Comparison of ENCODE assay signal across 1 cellular context in the genomic region with DNA sequence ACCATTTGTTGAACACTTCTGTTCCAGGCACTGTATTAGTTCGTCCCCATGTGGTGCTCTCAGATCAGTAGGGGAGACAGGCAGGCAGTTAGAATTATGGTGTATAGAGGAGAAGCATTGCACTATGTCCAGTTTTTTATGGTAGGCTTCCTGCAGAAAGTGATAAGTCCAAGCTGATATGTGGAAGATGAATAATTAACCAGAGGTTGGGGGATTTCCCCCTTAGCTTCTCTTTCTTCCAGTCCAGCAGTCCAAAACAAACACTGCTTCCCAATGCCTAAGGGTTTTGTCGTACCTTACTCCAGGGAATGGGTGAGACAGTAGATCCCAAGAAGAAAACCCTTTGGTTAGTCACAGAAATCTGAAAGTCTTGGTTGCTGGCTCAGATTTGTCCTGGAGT.
TF ChIP-seq lines count a peak whose summit lies in the region.

No MANE protein-coding gene starts in this region.

TF ChIP-seq in HepG2, 621 proteins besides CTCF, POLR2A, EP300 and RAD21:
- TF ChIP-seq TFDP1 (CRISPR knock-in tag; IDR thresholded peaks at IDR 0.05; ENCODE audit: borderline replicate concordance) (no peak), REST (IDR thresholded peaks at IDR 0.05; ENCODE audit: borderline replicate concordance in 1 of 2, low read depth in 1 of 2, low read length in 2 of 2) (peak in 1 of 2 experiments; percentile 80; a peak in 2 of 4 replicates), HNRNPUL1 (IDR thresholded peaks at IDR 0.05; ENCODE audit: low read depth, low read length) (0 out of 2 replicates have a peak, but pooled peaks have one; percentile 38), ARID3A (IDR thresholded peaks at IDR 0.05; ENCODE audit: low read depth, low read length) (0 out of 2 replicates have a peak, but pooled peaks have one; percentile 35), ZNF251 (CRISPR knock-in tag; IDR thresholded peaks at IDR 0.05) (no peak)
- TF ChIP-seq, protein P1, sequence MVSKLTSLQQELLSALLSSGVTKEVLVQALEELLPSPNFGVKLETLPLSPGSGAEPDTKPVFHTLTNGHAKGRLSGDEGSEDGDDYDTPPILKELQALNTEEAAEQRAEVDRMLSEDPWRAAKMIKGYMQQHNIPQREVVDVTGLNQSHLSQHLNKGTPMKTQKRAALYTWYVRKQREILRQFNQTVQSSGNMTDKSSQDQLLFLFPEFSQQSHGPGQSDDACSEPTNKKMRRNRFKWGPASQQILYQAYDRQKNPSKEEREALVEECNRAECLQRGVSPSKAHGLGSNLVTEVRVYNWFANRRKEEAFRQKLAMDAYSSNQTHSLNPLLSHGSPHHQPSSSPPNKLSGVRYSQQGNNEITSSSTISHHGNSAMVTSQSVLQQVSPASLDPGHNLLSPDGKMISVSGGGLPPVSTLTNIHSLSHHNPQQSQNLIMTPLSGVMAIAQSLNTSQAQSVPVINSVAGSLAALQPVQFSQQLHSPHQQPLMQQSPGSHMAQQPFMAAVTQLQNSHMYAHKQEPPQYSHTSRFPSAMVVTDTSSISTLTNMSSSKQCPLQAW (CRISPR knock-in tag; IDR thresholded peaks at IDR 0.05): peak; percentile 51; the same call in 1 of the 2 replicates
- TF ChIP-seq, protein P2, sequence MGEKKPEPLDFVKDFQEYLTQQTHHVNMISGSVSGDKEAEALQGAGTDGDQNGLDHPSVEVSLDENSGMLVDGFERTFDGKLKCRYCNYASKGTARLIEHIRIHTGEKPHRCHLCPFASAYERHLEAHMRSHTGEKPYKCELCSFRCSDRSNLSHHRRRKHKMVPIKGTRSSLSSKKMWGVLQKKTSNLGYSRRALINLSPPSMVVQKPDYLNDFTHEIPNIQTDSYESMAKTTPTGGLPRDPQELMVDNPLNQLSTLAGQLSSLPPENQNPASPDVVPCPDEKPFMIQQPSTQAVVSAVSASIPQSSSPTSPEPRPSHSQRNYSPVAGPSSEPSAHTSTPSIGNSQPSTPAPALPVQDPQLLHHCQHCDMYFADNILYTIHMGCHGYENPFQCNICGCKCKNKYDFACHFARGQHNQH (CRISPR knock-in tag; IDR thresholded peaks at IDR 0.05): 0 out of 2 replicates have a peak, but pooled peaks have one; percentile 27
- TF ChIP-seq, protein P3, sequence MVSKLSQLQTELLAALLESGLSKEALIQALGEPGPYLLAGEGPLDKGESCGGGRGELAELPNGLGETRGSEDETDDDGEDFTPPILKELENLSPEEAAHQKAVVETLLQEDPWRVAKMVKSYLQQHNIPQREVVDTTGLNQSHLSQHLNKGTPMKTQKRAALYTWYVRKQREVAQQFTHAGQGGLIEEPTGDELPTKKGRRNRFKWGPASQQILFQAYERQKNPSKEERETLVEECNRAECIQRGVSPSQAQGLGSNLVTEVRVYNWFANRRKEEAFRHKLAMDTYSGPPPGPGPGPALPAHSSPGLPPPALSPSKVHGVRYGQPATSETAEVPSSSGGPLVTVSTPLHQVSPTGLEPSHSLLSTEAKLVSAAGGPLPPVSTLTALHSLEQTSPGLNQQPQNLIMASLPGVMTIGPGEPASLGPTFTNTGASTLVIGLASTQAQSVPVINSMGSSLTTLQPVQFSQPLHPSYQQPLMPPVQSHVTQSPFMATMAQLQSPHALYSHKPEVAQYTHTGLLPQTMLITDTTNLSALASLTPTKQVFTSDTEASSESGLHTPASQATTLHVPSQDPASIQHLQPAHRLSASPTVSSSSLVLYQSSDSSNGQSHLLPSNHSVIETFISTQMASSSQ (IDR thresholded peaks at IDR 0.05; ENCODE audit: low read depth): peak; percentile 68
- TF ChIP-seq, protein P3 (CRISPR knock-in tag; IDR thresholded peaks at IDR 0.05; ENCODE audit: borderline replicate concordance): no peak; the same call in 1 of the 2 replicates
TF ChIP-seq in HepG2: peak in this region for 6.
